In genomic region chr3:140768921-140769320, GRCh38 we compare ENCODE assay signal across 26 cellular contexts.
"Had no signal": no experiment of that assay in that cellular context is flagged by ENCODE, and none has a peak within 500 bp of the region (broad histone marks: within the 10 kb centered on the region; RNA-seq: fewer than 3 reads in every experiment).

No MANE protein-coding gene starts in this region.

- H3K4me3 ChIP-seq: coronary artery, esophagus squamous epithelium, gastrocnemius medialis, lower lobe of right lung, ovary, psoas muscle, sigmoid colon, skin epidermis, spleen, thoracic aorta, tibial nerve, upper lobe of left lung had no signal

- DNase-seq: dermis blood vessel endothelial cell; effector memory CD4-positive, alpha-beta T cell; erythroblast; esophagus squamous epithelium; gastrocnemius medialis; head of caudate nucleus; left ventricle myocardium superior; lower lobe of right lung; natural killer cell; occipital lobe; ovary; posterior cingulate gyrus; psoas muscle; right cardiac atrium; sigmoid colon; spleen; stimulated activated CD4-positive, alpha-beta T cell treated with anti-CD3 and anti-CD28 coated beads, Interleukin-2, amount 100 ng/mL, for 48 hours; stimulated activated naive B cell treated with anti-CD40 and anti-IgM and Interleukin-4, amounts not matched to agents 10 μg/mL and 1 μg/mL and 100 μg/mL, for 72 hours; upper lobe of left lung had no signal

- H3K4me1 ChIP-seq: esophagus squamous epithelium, gastrocnemius medialis, lower lobe of right lung, psoas muscle, sigmoid colon, spleen, tibial nerve, upper lobe of left lung had no signal

- H3K9me3 ChIP-seq: esophagus squamous epithelium, gastrocnemius medialis, lower lobe of right lung, ovary, psoas muscle, sigmoid colon, spleen, thoracic aorta, tibial nerve, upper lobe of left lung had no signal

- H3K27ac ChIP-seq: coronary artery, esophagus squamous epithelium, gastrocnemius medialis, lower lobe of right lung, ovary, psoas muscle, sigmoid colon, skin epidermis, spleen, thoracic aorta, tibial nerve, upper lobe of left lung had no signal

- H3K36me3 ChIP-seq: esophagus squamous epithelium, gastrocnemius medialis, lower lobe of right lung, ovary, sigmoid colon, spleen, thoracic aorta, tibial nerve, upper lobe of left lung had no signal

- H3K27me3 ChIP-seq: esophagus squamous epithelium, gastrocnemius medialis, ovary, sigmoid colon, tibial nerve, upper lobe of left lung had no signal

- FAIRE-seq: endothelial cell of umbilical vein, keratinocyte, urothelium cell line had no signal
